ENCODE assay signal across 8 cellular contexts in genomic region chr1:155005076-155005971, GRCh38.
DNase-seq lines count a peak whose midpoint lies in the region; ATAC-seq lines count a peak whose summit lies in the region.

No MANE protein-coding gene starts in this region.

- H3K4me3 ChIP-seq in iPS-18c (ENCODE audit: insufficient read depth, low read depth, low read length) = peak overlapping the region; percentile 4; the same call in 1 of the 2 replicates

- peak in 72 of 76 experiments; percentile 62 to 93 (median 84) for DNase-seq in HUDEP-2 (lab: John Stamatoyannopoulos, UW; ENCODE audit: unreplicated experiment in 76 of 76)
- DNase-seq in NCI-H1092 (lab: John Stamatoyannopoulos, UW) = no peak

- ATAC-seq in stimulated activated memory B cell treated with anti-CD40 and anti-IgM and Interleukin-4, amounts not matched to agents 10 μg/mL and 1 μg/mL and 100 μg/mL, for 72 hours = no peak
- ATAC-seq in HG03439 (IDR thresholded peaks at IDR 0.05; ENCODE audit: unreplicated experiment) (no peak), HG03469 (IDR thresholded peaks at IDR 0.05; ENCODE audit: unreplicated experiment) (no peak), GM19395 (IDR thresholded peaks at IDR 0.05; ENCODE audit: unreplicated experiment) (no peak)

- peaks cover 49% of the 10 kb centered on the region for H3K4me1 Mint-ChIP-seq in activated naive CD4-positive, alpha-beta T cell treated with anti-CD3 and anti-CD28 coated beads, Interleukin-2, amount 50 U/mL, for 24 hours
- H3K4me1 Mint-ChIP-seq in stimulated activated memory B cell treated with anti-CD40 and anti-IgM and Interleukin-4, amounts not matched to agents 10 μg/mL and 1 μg/mL and 100 μg/mL, for 72 hours = peaks cover 67% of the 10 kb centered on the region

- H3K4me3 Mint-ChIP-seq in activated naive CD4-positive, alpha-beta T cell treated with anti-CD3 and anti-CD28 coated beads, Interleukin-2, amount 50 U/mL, for 24 hours = no peak overlapping the region
- no peak overlapping the region for H3K4me3 Mint-ChIP-seq in stimulated activated memory B cell treated with anti-CD40 and anti-IgM and Interleukin-4, amounts not matched to agents 10 μg/mL and 1 μg/mL and 100 μg/mL, for 72 hours

- H3K27me3 Mint-ChIP-seq in activated naive CD4-positive, alpha-beta T cell treated with anti-CD3 and anti-CD28 coated beads, Interleukin-2, amount 50 U/mL, for 24 hours = no peaks in the 10 kb centered on the region
- H3K27me3 Mint-ChIP-seq in stimulated activated memory B cell treated with anti-CD40 and anti-IgM and Interleukin-4, amounts not matched to agents 10 μg/mL and 1 μg/mL and 100 μg/mL, for 72 hours = no peaks in the 10 kb centered on the region

- H3K27ac Mint-ChIP-seq in activated naive CD4-positive, alpha-beta T cell treated with anti-CD3 and anti-CD28 coated beads, Interleukin-2, amount 50 U/mL, for 24 hours = peak overlapping the region; percentile 92
- peak overlapping the region; percentile 84 for H3K27ac Mint-ChIP-seq in stimulated activated memory B cell treated with anti-CD40 and anti-IgM and Interleukin-4, amounts not matched to agents 10 μg/mL and 1 μg/mL and 100 μg/mL, for 72 hours

- H3K36me3 Mint-ChIP-seq in activated naive CD4-positive, alpha-beta T cell treated with anti-CD3 and anti-CD28 coated beads, Interleukin-2, amount 50 U/mL, for 24 hours = no peaks in the 10 kb centered on the region
- peaks cover 12% of the 10 kb centered on the region for H3K36me3 Mint-ChIP-seq in stimulated activated memory B cell treated with anti-CD40 and anti-IgM and Interleukin-4, amounts not matched to agents 10 μg/mL and 1 μg/mL and 100 μg/mL, for 72 hours

- no peaks in the 10 kb centered on the region for H3K9me3 Mint-ChIP-seq in activated naive CD4-positive, alpha-beta T cell treated with anti-CD3 and anti-CD28 coated beads, Interleukin-2, amount 50 U/mL, for 24 hours
- no peaks in the 10 kb centered on the region for H3K9me3 Mint-ChIP-seq in stimulated activated memory B cell treated with anti-CD40 and anti-IgM and Interleukin-4, amounts not matched to agents 10 μg/mL and 1 μg/mL and 100 μg/mL, for 72 hours

- H3K9me3 ChIP-seq in iPS-18c (ENCODE audit: control insufficient read depth, insufficient read depth, low read length) = peaks cover 2% of the 10 kb centered on the region
